19 cellular contexts compared by ENCODE assay signal in the genomic region with DNA sequence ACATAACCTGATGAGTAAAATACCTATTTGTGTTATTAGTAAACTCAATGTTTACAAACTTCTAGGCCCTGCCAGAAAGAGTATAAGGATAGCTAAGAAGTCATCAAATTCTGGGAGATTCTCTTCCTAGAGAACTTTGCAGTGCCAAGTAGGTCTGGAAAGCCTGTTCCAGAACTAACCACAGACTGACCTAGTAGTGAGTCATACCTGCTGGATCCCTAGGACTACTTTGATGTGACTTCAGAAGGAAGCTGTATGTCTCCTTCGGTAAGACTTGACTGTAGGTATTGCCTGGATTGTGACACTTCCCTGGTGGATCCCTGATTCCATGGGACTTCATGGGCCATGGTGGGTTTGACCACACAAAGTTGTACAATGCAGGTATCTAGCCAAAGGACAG.
DNase-seq lines count a peak whose midpoint lies in the region; ATAC-seq and TF ChIP-seq lines count a peak whose summit lies in the region.
"Had no signal": no experiment of that assay in that cellular context is flagged by ENCODE, and none has a peak within 500 bp of the region (broad histone marks: within the 10 kb centered on the region; RNA-seq: fewer than 3 reads in every experiment).

No MANE protein-coding gene starts in this region.

- POLR2A ChIA-PET in PC-3 (lab: Charles Lee; ENCODE audit: unreplicated experiment) (no interaction called here), Caco-2 (lab: Charles Lee) (no interaction called here)

- no peak for TF ChIP-seq CTCF in PC-3 (conservative IDR thresholded peaks at IDR 0.05; ENCODE audit: low read depth, low read length)
- TF ChIP-seq CTCF in mammary epithelial cell (conservative IDR thresholded peaks at IDR 0.05 in 1 of 2, IDR thresholded peaks at IDR 0.05 in 1 of 2; ENCODE audit: extremely low read depth in 1 of 2, insufficient read depth in 1 of 2, low read depth in 1 of 2, low read length in 2 of 2) = no peak
- no peak for TF ChIP-seq CTCF in Caco-2 (IDR thresholded peaks at IDR 0.05; ENCODE audit: insufficient read depth in 1 of 2, low read depth in 1 of 2, low read length in 1 of 2, severe bottlenecking in 1 of 2, unreplicated experiment in 1 of 2)

- H4K20me1 ChIP-seq in GM23248 (ENCODE audit: insufficient read depth) = no peaks in the 10 kb centered on the region
- no peaks in the 10 kb centered on the region for H4K20me1 ChIP-seq in PC-3 (ENCODE audit: low read length)
- H4K20me1 ChIP-seq in mammary epithelial cell (ENCODE audit: insufficient read depth, low read length) = no peaks in the 10 kb centered on the region

- H3K9me2 ChIP-seq in GM23248 (ENCODE audit: insufficient read depth) (no peaks in the 10 kb centered on the region), PC-3 (replicated peaks; ENCODE audit: low read length) (no peaks in the 10 kb centered on the region)

- ATAC-seq in PC-3 (peak; percentile 89), GM21717 (IDR thresholded peaks at IDR 0.05; ENCODE audit: unreplicated experiment) (no peak)
- ATAC-seq: naive thymus-derived CD4-positive, alpha-beta T cell had no signal

- H3K4me1 ChIP-seq in GM23248 (ENCODE audit: insufficient read depth) = no peaks in the 10 kb centered on the region
- peaks cover 16% of the 10 kb centered on the region for H3K4me1 ChIP-seq in PC-3 (ENCODE audit: insufficient read depth, low read length)
- H3K4me1 ChIP-seq in mammary epithelial cell (ENCODE audit: insufficient read depth, low read length) = peaks cover 9% of the 10 kb centered on the region
- no peaks in the 10 kb centered on the region for H3K4me1 ChIP-seq in Caco-2

- WGBS in GM23248 (ENCODE audit: low coverage in 1 of 2, low lambda C conversion rate in 2 of 2, missing lambda C conversion rate in 2 of 2), 2 experiments = 74 to 100% methylated on average over 1 of the region's 1 CpG
- WGBS in mammary epithelial cell (ENCODE audit: low coverage, missing lambda C conversion rate) = 0% methylated on average over 1 of the region's 1 CpG

- H3K4me3 Mint-ChIP-seq in Caco-2 (ENCODE audit: unreplicated experiment) = no peak overlapping the region
- H3K4me3 Mint-ChIP-seq: activated naive CD8-positive, alpha-beta T cell treated with anti-CD3 and anti-CD28 coated beads, Interleukin-2, amount 50 U/mL, for 24 hours; naive thymus-derived CD4-positive, alpha-beta T cell had no signal

- no peak overlapping the region for H3K27ac ChIP-seq in GM23248
- no peak overlapping the region for H3K27ac ChIP-seq in PC-3 (ENCODE audit: low read length)
- no peak overlapping the region for H3K27ac ChIP-seq in mammary epithelial cell (ENCODE audit: insufficient read depth, low read depth, low read length)
- H3K27ac ChIP-seq: thoracic aorta had no signal

- H3K36me3 Mint-ChIP-seq in Caco-2 (ENCODE audit: insufficient read depth, unreplicated experiment) = no peaks in the 10 kb centered on the region
- H3K36me3 Mint-ChIP-seq: naive thymus-derived CD4-positive, alpha-beta T cell had no signal

- H3K9me3 Mint-ChIP-seq in Caco-2 (ENCODE audit: unreplicated experiment) = no peaks in the 10 kb centered on the region
- H3K9me3 Mint-ChIP-seq: activated naive CD8-positive, alpha-beta T cell treated with anti-CD3 and anti-CD28 coated beads, Interleukin-2, amount 50 U/mL, for 24 hours; naive thymus-derived CD4-positive, alpha-beta T cell had no signal

- no peak overlapping the region for H3K9ac ChIP-seq in GM23248
- no peak overlapping the region for H3K9ac ChIP-seq in PC-3 (ENCODE audit: low read length)
- H3K9ac ChIP-seq in mammary epithelial cell (ENCODE audit: insufficient read depth, low read length) = no peak overlapping the region

- H3K4me2 ChIP-seq in GM23248 (ENCODE audit: unreplicated experiment) (no peak overlapping the region), PC-3 (ENCODE audit: low read length) (no peak overlapping the region; the same call in 1 of the 2 replicates), mammary epithelial cell (ENCODE audit: insufficient read depth, low read depth, low read length) (no peak overlapping the region)
- H3K4me2 ChIP-seq: smooth muscle cell had no signal

- BruUV-seq in PC-3 (replicated peaks; lab: Mats Ljungman, UMichigan) (no TSS peak), mammary epithelial cell (replicated peaks; lab: Mats Ljungman, UMichigan) (no TSS peak), Caco-2 (replicated peaks; lab: Mats Ljungman, UMichigan) (no TSS peak)

- CTCF ChIA-PET in PC-3 (lab: Charles Lee) (interaction anchor here (0.6 kb wide), 1 partner anchor 52 kb away, joined by 4 read pairs; no protein-coding TSS in a partner anchor), mammary epithelial cell (lab: Charles Lee; ENCODE audit: low non-redundant PET) (interaction anchor here (0.6 kb wide), 2 partner anchors 10 to 140 kb away, joined by 4 to 5 read pairs; no protein-coding TSS in a partner anchor), Caco-2 (lab: Charles Lee) (no interaction called here)

- no peak overlapping the region for H3K27ac Mint-ChIP-seq in Caco-2 (ENCODE audit: unreplicated experiment)
- H3K27ac Mint-ChIP-seq: activated naive CD8-positive, alpha-beta T cell treated with anti-CD3 and anti-CD28 coated beads, Interleukin-2, amount 50 U/mL, for 24 hours; naive thymus-derived CD4-positive, alpha-beta T cell had no signal

- dilution Hi-C loops in mammary epithelial cell (cut with HindIII; ENCODE audit: low sequenced_read_pairs) = loop anchor here (5.0 kb wide), 1 partner anchor 50 kb away; no protein-coding TSS in a partner anchor

- H3K9me3 ChIP-seq in GM23248 (ENCODE audit: low read depth) (no peaks in the 10 kb centered on the region), PC-3 (ENCODE audit: low read length) (no peaks in the 10 kb centered on the region), mammary epithelial cell (replicated peaks; ENCODE audit: insufficient read depth, low read length) (no peaks in the 10 kb centered on the region), Caco-2 (no peaks in the 10 kb centered on the region)
- H3K9me3 ChIP-seq: thoracic aorta had no signal

- H3K36me3 ChIP-seq in GM23248 (ENCODE audit: low read depth) = no peaks in the 10 kb centered on the region
- no peaks in the 10 kb centered on the region for H3K36me3 ChIP-seq in PC-3 (ENCODE audit: low read depth, low read length)
- no peaks in the 10 kb centered on the region for H3K36me3 ChIP-seq in mammary epithelial cell (ENCODE audit: insufficient read depth, low read length)
- no peaks in the 10 kb centered on the region for H3K36me3 ChIP-seq in Caco-2 (ENCODE audit: control insufficient read depth, insufficient read depth, low read length)
- H3K36me3 ChIP-seq: thoracic aorta had no signal

- intact Hi-C loops in PC-3 (cut with micrococcal nuclease) = no loop called here
- intact Hi-C loops in mammary epithelial cell (cut with micrococcal nuclease) = no loop called here
- intact Hi-C loops in Caco-2 (cut with micrococcal nuclease; ENCODE audit: unreplicated experiment) = no loop called here

- H3K27me3 Mint-ChIP-seq in Caco-2 (ENCODE audit: insufficient read depth, unreplicated experiment) = no peaks in the 10 kb centered on the region

- DNase-seq in GM23248 (peak; percentile 36), PC-3 (peak; percentile 92), mammary epithelial cell (peak; percentile 79), kidney tubule cell (ENCODE audit: low spot score) (peak; percentile 64), Caco-2 (no peak), mesenteric fat pad (ENCODE audit: low spot score) (no peak), NCI-H526 treated with DMSO at 0.1 percent for 48 hours (lab: John Stamatoyannopoulos, UW) (no peak)
- DNase-seq: activated CD8-positive, alpha-beta memory T cell treated with anti-CD3 and anti-CD28 coated beads for 24 hours; Calu3; GOT3; naive thymus-derived CD4-positive, alpha-beta T cell; NCI-H1436 treated with DMSO at 0.1 percent for 48 hours; NCI-H345; T-helper 2 cell had no signal

- H3F3A ChIP-seq in GM23248 (ENCODE audit: insufficient read depth) (no peaks in the 10 kb centered on the region), PC-3 (ENCODE audit: low read length, unreplicated experiment) (no peaks in the 10 kb centered on the region)

- no peak overlapping the region for H2AFZ ChIP-seq in GM23248
- H2AFZ ChIP-seq in PC-3 (ENCODE audit: low read length) = no peak overlapping the region
- H2AFZ ChIP-seq in mammary epithelial cell (ENCODE audit: low read depth, low read length) = no peak overlapping the region

- no peak overlapping the region for H3K4me3 ChIP-seq in GM23248
- no peak overlapping the region for H3K4me3 ChIP-seq in PC-3 (ENCODE audit: low read length)
- H3K4me3 ChIP-seq in mammary epithelial cell (replicated peaks in 1 of 3; ENCODE audit: insufficient read depth in 1 of 3, low read depth in 2 of 3, low read length in 3 of 3) = no peak overlapping the region
- H3K4me3 ChIP-seq in Caco-2 (ENCODE audit: low read depth, low read length) = no peak overlapping the region
- H3K4me3 ChIP-seq: lung, smooth muscle cell, thoracic aorta had no signal

- H3K79me2 ChIP-seq in GM23248 (ENCODE audit: insufficient read depth) = no peaks in the 10 kb centered on the region
- no peaks in the 10 kb centered on the region for H3K79me2 ChIP-seq in PC-3 (ENCODE audit: low read length)
- H3K79me2 ChIP-seq in mammary epithelial cell (ENCODE audit: insufficient read depth, low read length) = no peaks in the 10 kb centered on the region

- in situ Hi-C loops in GM23248 (cut with MboI) = no loop called here
- in situ Hi-C loops in mammary epithelial cell (cut with MboI; ENCODE audit: low sequenced_read_pairs in 2 of 2) = no loop called here

- H3K27me3 ChIP-seq in GM23248 (replicated peaks; ENCODE audit: insufficient read depth) (0 out of 2 replicates have a peak, but pooled peaks cover under 1% of the 10 kb centered on the region), PC-3 (ENCODE audit: low read length) (0 out of 2 replicates have a peak, but pooled peaks cover 4% of the 10 kb centered on the region), mammary epithelial cell (ENCODE audit: insufficient read depth, low read length) (peaks cover 7% of the 10 kb centered on the region), Caco-2 (replicated peaks; ENCODE audit: control insufficient read depth, insufficient read depth, low read length) (no peaks in the 10 kb centered on the region)

- no peaks in the 10 kb centered on the region for H3K4me1 Mint-ChIP-seq in Caco-2 (ENCODE audit: low read depth, unreplicated experiment)
- H3K4me1 Mint-ChIP-seq: naive thymus-derived CD4-positive, alpha-beta T cell had no signal

Comparison
In these comparisons a context has a peak if more than half of its experiments do, and no peak if none do; other contexts are left out.
1. DNase-seq: peak in GM23248 (single experiment), PC-3 (single experiment), mammary epithelial cell (single experiment) and kidney tubule cell (single experiment); none in Caco-2 (0 of 2), mesenteric fat pad (single experiment) and NCI-H526 treated with DMSO at 0.1 percent for 48 hours (single experiment).